10 cellular contexts compared by ENCODE assay signal in genomic region chr14:104986487-104987164, GRCh38. TPM values are rescaled to one million over a fixed set of nuclear protein-coding genes. Genes with fewer than 3 reads are reported as not detected.
DNase-seq lines count a peak whose midpoint lies in the region; ATAC-seq and TF ChIP-seq lines count a peak whose summit lies in the region.
"Had no signal": no experiment of that assay in that cellular context is flagged by ENCODE, and none has a peak within 500 bp of the region (broad histone marks: within the 10 kb centered on the region; RNA-seq: fewer than 3 reads in every experiment).

No MANE protein-coding gene starts in this region.

- peaks cover 3% of the 10 kb centered on the region in 2 donors for H3K27me3 Mint-ChIP-seq in T-cell

- H3K9ac ChIP-seq in ES-I3 (ENCODE audit: low read depth, low read length): peak overlapping the region; percentile 77; the same call in 1 of the 2 replicates

- no peak overlapping the region for H3K27ac Mint-ChIP-seq in T-cell

- H3K4me3 ChIP-seq in fibroblast of mammary gland (ENCODE audit: control insufficient read depth, low read depth, low read length) (peak overlapping the region; percentile 67), prostate gland (peak overlapping the region; percentile 62 to 89)

- TF ChIP-seq POLR2A in prostate gland (IDR thresholded peaks at IDR 0.05): no peak

- ATAC-seq in T-cell (replicated peaks in 1 of 4) (no peak), HG02870 (IDR thresholded peaks at IDR 0.05; ENCODE audit: unreplicated experiment) (no peak), GM19324 (IDR thresholded peaks at IDR 0.05; ENCODE audit: low FRiP score, unreplicated experiment) (no peak)

- peak overlapping the region; percentile 43 to 75 (median 50) for H3K4me3 Mint-ChIP-seq in T-cell

- DNase-seq in T-cell: no peak
- no peak for DNase-seq in fibroblast of mammary gland (ENCODE audit: low read depth)
- DNase-seq in prostate gland (ENCODE audit: low spot score): no peak
- no peak for DNase-seq in iPS-NIHi7 (ENCODE audit: extremely low spot score)
- no peak for DNase-seq in HPDE6-E6E7 (ENCODE audit: extremely low spot score)
- DNase-seq: NCI-H1105; stimulated activated CD4-positive, alpha-beta T cell treated with anti-CD3 and anti-CD28 coated beads, Interleukin-2, amount 100 ng/mL, for 24 hours had no signal

- H3K27ac ChIP-seq in prostate gland: peak overlapping the region in 1 of 2 donors; percentile 60

- H3K27me3 ChIP-seq in prostate gland (replicated peaks; ENCODE audit: insufficient read depth): no peaks in the 10 kb centered on the region

- POLR2A ChIA-PET in T-cell (lab: Charles Lee): interaction anchor here in 1 of 2 donors (0.9 kb wide), 1 partner anchor 12 kb away, joined by 3 read pairs; no protein-coding TSS in a partner anchor

- intact Hi-C loops in prostate gland (cut with DNase I): no loop called here

- H3K36me3 ChIP-seq in ES-I3 (ENCODE audit: insufficient read depth, low read length): no peaks in the 10 kb centered on the region
- no peaks in the 10 kb centered on the region for H3K36me3 ChIP-seq in prostate gland

- no peaks in the 10 kb centered on the region for H3K9me3 Mint-ChIP-seq in T-cell

- TF ChIP-seq CTCF in fibroblast of mammary gland (conservative IDR thresholded peaks at IDR 0.05; ENCODE audit: control insufficient read depth, insufficient read depth, low read depth, low read length) (no peak), prostate gland (IDR thresholded peaks at IDR 0.05) (no peak)

- H3K9me3 ChIP-seq in ES-I3 (ENCODE audit: control insufficient read depth, insufficient read depth, low read length) (no peaks in the 10 kb centered on the region), prostate gland (no peaks in the 10 kb centered on the region)

- no peaks in the 10 kb centered on the region for H3K36me3 Mint-ChIP-seq in T-cell

- peaks cover 4 to 10% (median 6%) of the 10 kb centered on the region in 3 donors for H3K4me1 Mint-ChIP-seq in T-cell

- no peaks in the 10 kb centered on the region for H3K4me1 ChIP-seq in ES-I3 (ENCODE audit: insufficient read depth, low read length)
- H3K4me1 ChIP-seq in prostate gland (replicated peaks): peaks cover 3% of the 10 kb centered on the region

- CTCF ChIA-PET in T-cell (lab: Charles Lee): no interaction called here

- WGBS in prostate gland: 48% methylated on average over 19 of the region's 19 CpGs

RNA-seq across cellular contexts. Expression of gene CLBA1, which starts 1.0 kb away (rescaled TPM):
- total RNA-seq in T-cell (1 to 10 TPM; 1.2 to 3.4 (median 2.7) TPM), prostate gland (10 to 100 TPM; 15.2 to 19.3 TPM)

RNA-seq across cellular contexts. Expression of gene AHNAK2, which starts 8.5 kb away (rescaled TPM):
- total RNA-seq in T-cell (under 1 TPM in 3 of 5 donors, not detected in 2; 0.20 to 0.38 (median 0.22) TPM), prostate gland (10 to 100 TPM; 18.3 to 27.2 TPM)

RNA-seq across cellular contexts. Expression of gene CDCA4, which starts 34.3 kb away (rescaled TPM):
- total RNA-seq in T-cell (10 to 100 TPM; 13.0 to 20.1 (median 15.8) TPM), prostate gland (10 to 100 TPM; 12.3 to 17.6 TPM)

Comparison
In these comparisons a context has a peak if more than half of its experiments do, and no peak if none do; other contexts are left out.
1. RNA of gene AHNAK2, which starts 8.5 kb away (total RNA-seq): 18.3 to 27.2 TPM in prostate gland; 0.20 to 0.38 TPM in T-cell; every median in the first group is over 10 times any median in the second.